ENCODE assay signal across 8 cellular contexts in the genomic region with DNA sequence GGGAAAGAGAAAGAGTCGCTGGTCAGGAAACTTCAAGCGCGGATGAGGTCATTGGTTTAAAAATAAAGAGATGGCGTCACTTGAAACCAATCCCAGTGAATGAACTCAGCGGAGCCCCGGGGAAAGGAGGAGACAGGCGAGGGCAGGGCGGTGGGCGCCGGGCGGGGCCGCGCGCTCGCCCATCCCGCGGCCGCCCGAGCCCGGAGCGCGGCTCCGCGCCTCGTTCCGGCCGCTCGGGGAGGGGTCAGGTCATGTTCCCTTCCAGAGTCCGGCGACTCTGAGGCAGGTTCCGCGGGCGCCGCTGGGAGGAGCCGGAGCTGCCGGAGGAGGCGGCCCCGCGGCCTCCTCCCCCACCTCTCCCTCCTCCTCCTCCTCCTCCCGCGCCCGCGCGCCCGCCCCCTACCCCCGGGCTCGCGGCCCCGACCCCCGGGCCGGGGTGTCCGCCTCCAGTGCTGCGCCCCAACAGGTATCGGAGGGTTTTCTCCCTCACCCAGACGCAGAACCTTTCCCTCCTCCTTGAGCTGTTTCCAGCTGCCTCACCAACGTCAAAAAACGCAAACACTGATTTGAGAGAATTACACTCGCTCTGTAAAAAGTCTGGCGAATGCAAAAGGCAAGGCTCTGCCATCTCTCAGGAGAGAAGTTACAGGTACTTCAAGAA. TPM values are rescaled to one million over a fixed set of nuclear protein-coding genes. Genes with fewer than 3 reads are reported as not detected.
DNase-seq lines count a peak whose midpoint lies in the region; ATAC-seq and TF ChIP-seq lines count a peak whose summit lies in the region.

A gene with protein sequence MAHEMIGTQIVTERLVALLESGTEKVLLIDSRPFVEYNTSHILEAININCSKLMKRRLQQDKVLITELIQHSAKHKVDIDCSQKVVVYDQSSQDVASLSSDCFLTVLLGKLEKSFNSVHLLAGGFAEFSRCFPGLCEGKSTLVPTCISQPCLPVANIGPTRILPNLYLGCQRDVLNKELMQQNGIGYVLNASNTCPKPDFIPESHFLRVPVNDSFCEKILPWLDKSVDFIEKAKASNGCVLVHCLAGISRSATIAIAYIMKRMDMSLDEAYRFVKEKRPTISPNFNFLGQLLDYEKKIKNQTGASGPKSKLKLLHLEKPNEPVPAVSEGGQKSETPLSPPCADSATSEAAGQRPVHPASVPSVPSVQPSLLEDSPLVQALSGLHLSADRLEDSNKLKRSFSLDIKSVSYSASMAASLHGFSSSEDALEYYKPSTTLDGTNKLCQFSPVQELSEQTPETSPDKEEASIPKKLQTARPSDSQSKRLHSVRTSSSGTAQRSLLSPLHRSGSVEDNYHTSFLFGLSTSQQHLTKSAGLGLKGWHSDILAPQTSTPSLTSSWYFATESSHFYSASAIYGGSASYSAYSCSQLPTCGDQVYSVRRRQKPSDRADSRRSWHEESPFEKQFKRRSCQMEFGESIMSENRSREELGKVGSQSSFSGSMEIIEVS (minus strand): TSS at position 279 of the 661 bp plus-strand sequence. CDS start 41,765 bp downstream, outside the sequence.

- TF ChIP-seq CTCF in brain (conservative IDR thresholded peaks at IDR 0.05) = no peak

- peaks cover 11 to 25% (median 22%) of the 10 kb centered on the region in 5 experiments for H3K9me3 Mint-ChIP-seq in brain

- peak within 1 kb of the TSS; percentile 89 to 96 (median 91) for H3K4me3 Mint-ChIP-seq in brain

- ATAC-seq in GM18511 (IDR thresholded peaks at IDR 0.05; ENCODE audit: unreplicated experiment) = peak; percentile 78
- peak; percentile 57 for ATAC-seq in HG03025 (IDR thresholded peaks at IDR 0.05; ENCODE audit: low FRiP score, unreplicated experiment)
- ATAC-seq in sciatic nerve = peak; percentile 95

- H3K36me3 Mint-ChIP-seq in brain = peaks cover 15% of the 10 kb centered on the region

- DNase-seq in 8988T (peak; percentile 65), NCI-H2081 (lab: John Stamatoyannopoulos, UW) (peak; percentile 91 to 94), UCSD-AML1 (lab: John Stamatoyannopoulos, UW; ENCODE audit: unreplicated experiment) (peak; percentile 64), iPS DF 4.7 (ENCODE audit: extremely low read depth, low spot score) (peak; percentile 89), sciatic nerve (ENCODE audit: low spot score) (peak; percentile 94)

- peaks cover 40% of the 10 kb centered on the region for H3K4me1 Mint-ChIP-seq in brain

- peak within 1 kb of the TSS; percentile 94 to 97 (median 95) for H3K27ac Mint-ChIP-seq in brain

- intact Hi-C loops in sciatic nerve (cut with DNase I) = no loop called here

- peaks cover 18% of the 10 kb centered on the region for H3K27me3 Mint-ChIP-seq in brain

RNA-seq across cellular contexts. Expression of the gene that starts here (rescaled TPM):
- 33.7 TPM for polyA plus RNA-seq in brain (ENCODE audit: insufficient read depth, low read depth, low replicate concordance)
- total RNA-seq in sciatic nerve = 28.6 TPM

Comparison
In these comparisons a context has a peak if more than half of its experiments do, and no peak if none do; other contexts are left out.
1. Peak in every context shown above with its lines: DNase-seq and ATAC-seq.